1 cellular context compared by ENCODE assay signal in the genomic region with DNA sequence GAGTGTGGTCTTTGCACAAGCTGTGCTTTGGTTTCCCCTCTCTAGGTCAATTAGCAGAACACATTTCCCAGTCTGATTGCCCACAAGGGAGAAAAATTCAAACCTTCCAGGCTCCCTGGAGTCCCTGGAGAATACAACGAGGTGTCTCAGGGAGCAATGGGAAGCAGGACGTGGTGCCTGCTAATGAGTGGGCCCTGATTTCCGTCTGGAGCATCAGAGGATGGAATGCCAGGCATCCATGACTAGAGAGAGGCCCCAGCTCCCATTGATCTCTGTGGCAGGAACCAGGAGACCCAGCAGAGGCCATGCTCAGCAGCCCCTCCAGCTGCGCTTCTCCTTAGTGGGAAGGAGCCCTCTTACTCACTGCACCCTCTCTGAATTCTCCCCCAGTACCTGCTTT.
TF ChIP-seq lines count a peak whose summit lies in the region.

No MANE protein-coding gene starts in this region.

TF ChIP-seq in HepG2, 621 proteins besides CTCF, POLR2A, EP300 and RAD21:
- TF ChIP-seq NCOA1 (CRISPR knock-in tag; IDR thresholded peaks at IDR 0.05) (no peak), KDM3A (CRISPR knock-in tag; IDR thresholded peaks at IDR 0.05; ENCODE audit: low read depth) (no peak), HMG20A (CRISPR knock-in tag; IDR thresholded peaks at IDR 0.05; ENCODE audit: borderline replicate concordance) (no peak), ZNF446 (CRISPR knock-in tag; IDR thresholded peaks at IDR 0.05) (no peak), NFYC (CRISPR knock-in tag; IDR thresholded peaks at IDR 0.05) (no peak), MLX (CRISPR knock-in tag; IDR thresholded peaks at IDR 0.05) (no peak), KIAA2018 (CRISPR knock-in tag; IDR thresholded peaks at IDR 0.05; ENCODE audit: borderline replicate concordance) (no peak), FOSL1 (CRISPR knock-in tag; IDR thresholded peaks at IDR 0.05; ENCODE audit: borderline replicate concordance) (no peak), FOSL2 (CRISPR knock-in tag; IDR thresholded peaks at IDR 0.05) (no peak), ETS1 (CRISPR knock-in tag; IDR thresholded peaks at IDR 0.05) (no peak), THAP11 (CRISPR knock-in tag; IDR thresholded peaks at IDR 0.05) (no peak), MYC (CRISPR knock-in tag; IDR thresholded peaks at IDR 0.05; ENCODE audit: borderline replicate concordance) (no peak), FOXK2 (IDR thresholded peaks at IDR 0.05) (no peak)
- TF ChIP-seq, protein P1, sequence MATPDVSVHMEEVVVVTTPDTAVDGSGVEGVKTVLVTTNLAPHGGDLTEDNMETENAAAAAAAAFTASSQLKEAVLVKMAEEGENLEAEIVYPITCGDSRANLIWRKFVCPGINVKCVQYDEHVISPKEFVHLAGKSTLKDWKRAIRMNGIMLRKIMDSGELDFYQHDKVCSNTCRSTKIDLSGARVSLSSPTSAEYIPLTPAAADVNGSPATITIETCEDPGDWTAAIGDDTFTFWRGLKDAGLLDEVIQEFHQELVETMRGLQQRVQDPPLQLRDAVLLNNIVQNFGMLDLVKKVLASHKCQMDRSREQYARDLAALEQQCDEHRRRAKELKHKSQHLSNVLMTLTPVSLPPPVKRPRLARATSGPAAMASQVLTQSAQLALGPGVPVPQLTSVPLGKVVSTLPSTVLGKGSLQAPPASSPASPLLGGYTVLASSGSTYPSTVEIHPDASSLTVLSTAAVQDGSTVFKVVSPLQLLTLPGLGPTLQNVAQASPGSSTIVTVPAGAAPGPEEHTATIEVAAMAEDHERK (CRISPR knock-in tag; IDR thresholded peaks at IDR 0.05; ENCODE audit: low read depth) = no peak
- TF ChIP-seq, protein P2, sequence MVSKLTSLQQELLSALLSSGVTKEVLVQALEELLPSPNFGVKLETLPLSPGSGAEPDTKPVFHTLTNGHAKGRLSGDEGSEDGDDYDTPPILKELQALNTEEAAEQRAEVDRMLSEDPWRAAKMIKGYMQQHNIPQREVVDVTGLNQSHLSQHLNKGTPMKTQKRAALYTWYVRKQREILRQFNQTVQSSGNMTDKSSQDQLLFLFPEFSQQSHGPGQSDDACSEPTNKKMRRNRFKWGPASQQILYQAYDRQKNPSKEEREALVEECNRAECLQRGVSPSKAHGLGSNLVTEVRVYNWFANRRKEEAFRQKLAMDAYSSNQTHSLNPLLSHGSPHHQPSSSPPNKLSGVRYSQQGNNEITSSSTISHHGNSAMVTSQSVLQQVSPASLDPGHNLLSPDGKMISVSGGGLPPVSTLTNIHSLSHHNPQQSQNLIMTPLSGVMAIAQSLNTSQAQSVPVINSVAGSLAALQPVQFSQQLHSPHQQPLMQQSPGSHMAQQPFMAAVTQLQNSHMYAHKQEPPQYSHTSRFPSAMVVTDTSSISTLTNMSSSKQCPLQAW (CRISPR knock-in tag; IDR thresholded peaks at IDR 0.05) = no peak
